9 cellular contexts compared by ENCODE assay signal in the genomic region with DNA sequence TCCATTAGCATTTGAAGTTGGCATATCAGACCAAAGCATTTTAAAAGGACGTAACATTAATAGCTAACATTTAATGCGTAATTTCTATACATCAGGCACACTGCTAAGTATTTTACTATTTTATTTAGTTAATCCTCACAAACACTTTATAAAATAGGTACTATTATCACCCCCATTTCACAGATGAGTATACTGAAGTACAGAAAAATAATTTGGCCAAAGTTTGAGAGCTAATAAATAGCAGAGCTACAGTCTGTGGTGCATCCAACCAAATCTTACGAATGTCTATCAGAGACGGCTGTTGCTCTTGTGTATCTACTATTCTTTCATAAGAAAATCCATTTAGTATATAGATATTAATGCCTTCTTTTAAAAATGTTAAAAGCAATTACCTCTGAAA.
"Had no signal": no experiment of that assay in that cellular context is flagged by ENCODE, and none has a peak within 500 bp of the region (broad histone marks: within the 10 kb centered on the region; RNA-seq: fewer than 3 reads in every experiment).

No MANE protein-coding gene starts in this region.

- H3K9me3 ChIP-seq: HAP-1 had no signal

- ATAC-seq: HCT116 had no signal

- H3K27ac Mint-ChIP-seq: HFFc6, IgD-negative memory B cell had no signal

- H3K4me3 Mint-ChIP-seq: HFFc6, IgD-negative memory B cell had no signal

- H3K27me3 Mint-ChIP-seq: IgD-negative memory B cell had no signal

- H3K27ac ChIP-seq: GM23248 had no signal

- FAIRE-seq: HTR-8/SVneo had no signal

- DNase-seq: GM23248, GOT3, H7, HFFc6, KG1 had no signal

- H3K9me3 Mint-ChIP-seq: HFFc6, IgD-negative memory B cell had no signal

- H2AFZ ChIP-seq: GM23248 had no signal

- H3K4me3 ChIP-seq: GM23248, HAP-1 had no signal

- H3K9ac ChIP-seq: GM23248 had no signal

- H3K4me1 ChIP-seq: HAP-1 had no signal
